Comparison of ENCODE assay signal across 11 cellular contexts in the genomic region with DNA sequence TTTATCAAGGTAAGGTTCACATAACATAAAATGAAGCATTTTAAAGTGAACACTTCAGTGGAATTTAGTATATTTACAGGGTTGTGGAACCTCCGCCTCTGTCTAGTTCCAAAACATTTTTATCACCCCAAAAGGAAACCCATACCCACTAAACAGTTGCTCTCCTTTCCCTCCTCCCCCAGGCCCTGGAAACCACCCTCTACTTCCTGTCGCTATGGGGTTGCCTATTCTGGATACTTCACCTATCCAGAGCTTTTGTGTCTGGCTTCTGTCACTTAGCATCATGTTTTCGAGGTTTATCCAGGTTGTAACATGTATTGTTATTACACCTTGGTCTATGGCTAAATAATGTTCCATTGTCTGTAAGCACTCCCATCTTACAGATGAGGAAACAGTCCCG. TPM values are rescaled to one million over a fixed set of nuclear protein-coding genes. Genes with fewer than 3 reads are reported as not detected.
DNase-seq lines count a peak whose midpoint lies in the region; ATAC-seq, FAIRE-seq and TF ChIP-seq lines count a peak whose summit lies in the region.
"Had no signal": no experiment of that assay in that cellular context is flagged by ENCODE, and none has a peak within 500 bp of the region (broad histone marks: within the 10 kb centered on the region; RNA-seq: fewer than 3 reads in every experiment).

No MANE protein-coding gene starts in this region.

- 0% methylated on average over 4 of the region's 4 CpGs for WGBS in GM12878 (ENCODE audit: insufficient coverage, insufficient replicate concordance, low lambda C conversion rate, missing lambda C conversion rate)
- 91% methylated on average over 4 of the region's 4 CpGs for WGBS in prostate gland

- no peak for TF ChIP-seq EP300 in GM12878 (IDR thresholded peaks at IDR 0.05; ENCODE audit: borderline replicate concordance in 1 of 2, control insufficient read depth in 1 of 2, low read depth in 2 of 2, low read length in 2 of 2)

- no peaks in the 10 kb centered on the region for H4K20me1 ChIP-seq in GM12878 (ENCODE audit: control insufficient read depth, insufficient read depth)

- POLR2A ChIA-PET in RWPE1 (lab: Yijun Ruan, JAX; ENCODE audit: low non-redundant PET): no interaction called here
- POLR2A ChIA-PET in GM12878 (lab: Charles Lee): interaction anchor here (0.6 to 10.0 kb wide), 12 partner anchors 15 to 542 kb away, joined by 3 to 115 read pairs (median 4); partner anchors contain the start of gene ZFP36L1

- intact Hi-C loops in GM12878 (cut with micrococcal nuclease; ENCODE audit: unreplicated experiment): no loop called here
- intact Hi-C loops in prostate gland (cut with DNase I): loop anchor here (10.0 kb wide), 1 partner anchor 976 kb away; no protein-coding TSS in a partner anchor
- intact Hi-C loops in head of caudate nucleus (cut with DNase I): loop anchor here (5.0 to 10.0 kb wide), 2 partner anchors 573 to 986 kb away; no protein-coding TSS in a partner anchor

- no peak for TF ChIP-seq RAD21 in GM12878 (IDR thresholded peaks at IDR 0.05; ENCODE audit: insufficient read depth, low read depth, low read length)

- H3K4me3 ChIP-seq in GM12878 (peak overlapping the region; percentile 39), skin epidermis (no peak overlapping the region), prostate gland (no peak overlapping the region)
- H3K4me3 ChIP-seq: hepatocyte, SK-N-MC had no signal

- no peak for FAIRE-seq in GM12878 (lab: Jason Lieb, UNC)

- no TSS peak for BruUV-seq in GM12878 (replicated peaks; lab: Mats Ljungman, UMichigan)

- H3K4me1 ChIP-seq in GM12878 (ENCODE audit: control insufficient read depth, insufficient read depth, low read length) (peaks cover 67% of the 10 kb centered on the region), prostate gland (replicated peaks) (peaks cover 10% of the 10 kb centered on the region)

- DNase-seq in GDM1 (lab: John Stamatoyannopoulos, UW): peak; percentile 36
- DNase-seq in RWPE1 (ENCODE audit: low spot score): no peak
- DNase-seq in GM12878 (ENCODE audit: low read depth, low spot score): no peak
- DNase-seq in prostate gland (ENCODE audit: low spot score): no peak
- no peak for DNase-seq in head of caudate nucleus
- DNase-seq: NCI-H1436 had no signal

- SMC1A ChIA-PET in GM12878 (lab: Charles Lee; ENCODE audit: uncharacterized antibody, unreplicated experiment): interaction anchor here (0.8 to 15.9 kb wide), 20 partner anchors 8 to 876 kb away, joined by 3 to 314 read pairs (median 4); partner anchors contain the start of gene ZFP36L1

- H3K9ac ChIP-seq in GM12878 (ENCODE audit: control insufficient read depth, insufficient read depth, low read length): peak overlapping the region; percentile 81

- TF ChIP-seq POLR2A in GM12878 (IDR thresholded peaks at IDR 0.05; ENCODE audit: low read depth, low read length): no peak
- no peak for TF ChIP-seq POLR2A in prostate gland (IDR thresholded peaks at IDR 0.05)

- H2AFZ ChIP-seq in GM12878 (ENCODE audit: control insufficient read depth, low read depth, low read length): peak overlapping the region; percentile 49
- H2AFZ ChIP-seq: hepatocyte had no signal

- H3K36me3 ChIP-seq in GM12878 (ENCODE audit: control insufficient read depth in 2 of 2, insufficient read depth in 2 of 2, low read length in 1 of 2): no peaks in the 10 kb centered on the region
- no peaks in the 10 kb centered on the region for H3K36me3 ChIP-seq in prostate gland

- TF ChIP-seq CTCF in RWPE1 (conservative IDR thresholded peaks at IDR 0.05; ENCODE audit: low read depth) (no peak), GM12878 (IDR thresholded peaks at IDR 0.05 in 2 of 3, conservative IDR thresholded peaks at IDR 0.05 in 1 of 3; ENCODE audit: control insufficient read depth in 2 of 3, extremely low read depth in 1 of 3, insufficient read depth in 1 of 3, low read depth in 3 of 3, low read length in 3 of 3) (no peak), prostate gland (IDR thresholded peaks at IDR 0.05) (no peak)

- ATAC-seq in GM12878: peak; percentile 5
- ATAC-seq in esophagus mucosa: no peak
- ATAC-seq in HG03354 (IDR thresholded peaks at IDR 0.05; ENCODE audit: poor library complexity, severe bottlenecking, unreplicated experiment): no peak

- RAD21 ChIA-PET in GM12878 (lab: Charles Lee; ENCODE audit: unreplicated experiment): interaction anchor here (0.8 to 13.5 kb wide), 15 partner anchors 24 to 887 kb away, joined by 3 to 292 read pairs (median 8); partner anchors contain the start of gene ZFP36L1

- in situ Hi-C loops in GM12878 (cut with MboI): loop anchor here (5.0 to 10.0 kb wide), 2 partner anchors 886 to 983 kb away; no protein-coding TSS in a partner anchor

- H3K9me3 ChIP-seq in GM12878 (replicated peaks; ENCODE audit: control insufficient read depth, insufficient read depth, low read length): no peaks in the 10 kb centered on the region
- H3K9me3 ChIP-seq in prostate gland: no peaks in the 10 kb centered on the region

- peak overlapping the region; percentile 84 for H3K4me2 ChIP-seq in GM12878 (ENCODE audit: control insufficient read depth, insufficient read depth)
- H3K4me2 ChIP-seq: hepatocyte had no signal

- CTCF ChIA-PET in RWPE1 (lab: Yijun Ruan, JAX): no interaction called here
- CTCF ChIA-PET in GM12878 (lab: Yijun Ruan, JAX): interaction anchor here (1.1 to 22.6 kb wide), 7 partner anchors 22 to 938 kb away, joined by 3 to 310 read pairs (median 12); partner anchors contain the start of gene ZFP36L1

- H3K27me3 ChIP-seq in GM12878 (replicated peaks in 1 of 2; ENCODE audit: control insufficient read depth in 2 of 2, insufficient read depth in 2 of 2, low read length in 1 of 2) (no peaks in the 10 kb centered on the region), prostate gland (replicated peaks; ENCODE audit: insufficient read depth) (no peaks in the 10 kb centered on the region)
- H3K27me3 ChIP-seq: hepatocyte had no signal

- H3K27ac ChIP-seq in RWPE1 (peak overlapping the region; percentile 76; the same call in 1 of the 2 replicates), GM12878 (ENCODE audit: control insufficient read depth, insufficient read depth) (peak overlapping the region; percentile 91), skin epidermis (peak overlapping the region in 19 of 21 experiments; percentile 18 to 99 (median 68)), prostate gland (no peak overlapping the region)
- H3K27ac ChIP-seq: SK-N-MC had no signal

- H3K79me2 ChIP-seq in GM12878 (ENCODE audit: control insufficient read depth, insufficient read depth, low read length): peaks cover 14% of the 10 kb centered on the region

TF ChIP-seq in GM12878, 131 proteins besides CTCF, POLR2A, EP300 and RAD21:
- no peak for TF ChIP-seq TBL1XR1 (IDR thresholded peaks at IDR 0.05; ENCODE audit: low read depth, low read length)
- no peak for TF ChIP-seq STAT1 (conservative IDR thresholded peaks at IDR 0.05)
- peak in 1 of 2 experiments; percentile 78; a peak in 2 of 4 replicates for TF ChIP-seq SRF (IDR thresholded peaks at IDR 0.05; ENCODE audit: low read depth in 2 of 2, low read length in 2 of 2)
- no peak for TF ChIP-seq ZNF207 (IDR thresholded peaks at IDR 0.05; ENCODE audit: borderline replicate concordance)
- 0 out of 3 replicates have a peak, but pooled peaks of 1 of the 2 experiments have one; percentile 22 for TF ChIP-seq EGR1 (IDR thresholded peaks at IDR 0.05; ENCODE audit: borderline replicate concordance in 1 of 2, low read depth in 2 of 2, low read length in 2 of 2)
- no peak for TF ChIP-seq SIX5 (IDR thresholded peaks at IDR 0.05; ENCODE audit: low read depth, low read length, severe bottlenecking)
- TF ChIP-seq ETV6 (conservative IDR thresholded peaks at IDR 0.05 in 1 of 2, IDR thresholded peaks at IDR 0.05 in 1 of 2; ENCODE audit: borderline replicate concordance in 1 of 2, low read depth in 1 of 2): 0 out of 4 replicates have a peak, but pooled peaks of 1 of the 2 experiments have one; percentile 13

RNA-seq across cellular contexts. Expression of gene ZFP36L1, which starts 27.7 kb away (rescaled TPM):
- total RNA-seq in GM12878 (2013; cell fraction: nucleolus; rRNA removed): 120 and 134 TPM in 2 replicates
- total RNA-seq in GM12878 (2014; rRNA removed) (27.9 and 31.3 TPM in 2 replicates), GM12878 (2014; rRNA removed; fragmentation: Illumina TruSeq; extraction: Trizol) (27.0 and 28.3 TPM in 2 replicates), GM12878 (2021) (166 and 184 TPM in 2 replicates), esophagus mucosa (151 TPM), prostate gland (100 to 1,000 TPM; 359 to 556 TPM)
- polyA plus RNA-seq in GM12878 (2011; ENCODE audit: low read depth): 21.7 TPM
- polyA plus RNA-seq in GM12878 (2011; rRNA removed) (47.4 and 53.5 TPM in 2 replicates), GM12878 (2014; fragmentation: Illumina TruSeq; extraction: Trizol) (69.3 and 78.7 TPM in 2 replicates), GM12878 (2014; fragmentation: Nextera tagmentation; extraction: Ambion mirVana) (10 to 100 TPM; 22.0 to 22.6 TPM), GM12878 (2014; rRNA removed) (96.1 and 121 TPM in 2 replicates), GM12878 (2016; fragmentation: Nextera tagmentation; extraction: Ambion mirVana) (100 to 1,000 TPM; 119 to 138 TPM)
- polyA plus RNA-seq in GM12878 (2011; cell fraction: cytosol; rRNA removed): 143 and 162 TPM in 2 replicates
- polyA plus RNA-seq in GM12878 (2011; cell fraction: nucleus; rRNA removed): 173 and 272 TPM in 2 replicates
- 67.3 and 98.4 TPM in 2 replicates for polyA plus RNA-seq in GM12878 (2012)
- 29.0 and 48.5 TPM in 2 replicates for polyA minus RNA-seq in GM12878 (2011; rRNA and poly(A)+ RNA removed)
- 183 and 200 TPM in 2 replicates for polyA minus RNA-seq in GM12878 (2011; cell fraction: cytosol; rRNA and poly(A)+ RNA removed)
- polyA minus RNA-seq in GM12878 (2011; cell fraction: nucleus; rRNA and poly(A)+ RNA removed): 63.3 and 109 TPM in 2 replicates

Comparison
In these comparisons a context has a peak if more than half of its experiments do, and no peak if none do; other contexts are left out.
1. H3K27ac ChIP-seq: peak in RWPE1 (single experiment), GM12878 (single experiment) and skin epidermis (19 of 21); none in prostate gland (0 of 2).